Comparison of ENCODE assay signal across 9 cellular contexts in genomic region chr3:49895791-49896190, GRCh38. TPM values are rescaled to one million over a fixed set of nuclear protein-coding genes. Genes with fewer than 3 reads are reported as not detected.
"Had no signal": no experiment of that assay in that cellular context is flagged by ENCODE, and none has a peak within 500 bp of the region (broad histone marks: within the 10 kb centered on the region; RNA-seq: fewer than 3 reads in every experiment).

No MANE protein-coding gene starts in this region.

- DNase-seq: GM23248, GOT3, H7, KBM-7 had no signal

- H3K4me1 Mint-ChIP-seq: IgD-negative memory B cell had no signal

- H3K4me3 ChIP-seq: GM23248, HAP-1 had no signal

- H3K9me3 ChIP-seq: HAP-1 had no signal

- H3K27ac Mint-ChIP-seq: IgD-negative memory B cell had no signal

- H3K9ac ChIP-seq: GM23248 had no signal

- H2AFZ ChIP-seq: GM23248 had no signal

- H3K4me1 ChIP-seq: HAP-1 had no signal

- H3K9me3 Mint-ChIP-seq: IgD-negative memory B cell had no signal

- H3K27ac ChIP-seq: GM23248 had no signal

- FAIRE-seq: HepG2 had no signal

- H3K36me3 ChIP-seq: HAP-1 had no signal

- H3K27me3 Mint-ChIP-seq: IgD-negative memory B cell had no signal

RNA-seq across cellular contexts. Expression of gene CAMKV, which starts 26.1 kb away (rescaled TPM):
- total RNA-seq: GM23248, H4, HT-29 had no signal
- polyA plus RNA-seq: IgD-negative memory B cell had no signal
